ENCODE assay signal across 27 cellular contexts in the genomic region with DNA sequence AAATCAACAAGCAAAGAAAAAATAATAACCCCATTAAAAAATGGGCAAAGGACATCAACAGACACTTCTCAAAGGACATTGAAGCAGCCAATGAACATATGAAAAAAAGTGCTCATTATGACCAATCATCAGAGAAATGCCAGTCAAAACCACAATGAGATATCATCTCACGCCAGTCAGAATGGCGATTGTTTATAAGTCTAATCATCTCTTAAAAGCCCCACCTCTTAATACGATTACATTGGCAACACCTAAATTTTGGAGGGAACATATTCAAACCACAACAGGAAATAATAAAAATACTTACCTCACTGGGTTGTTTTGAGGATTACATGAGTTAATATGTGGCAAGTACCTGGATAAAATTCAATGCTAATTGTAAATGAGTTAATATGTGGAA. TPM values are rescaled to one million over a fixed set of nuclear protein-coding genes. Genes with fewer than 3 reads are reported as not detected.
"Had no signal": no experiment of that assay in that cellular context is flagged by ENCODE, and none has a peak within 500 bp of the region (broad histone marks: within the 10 kb centered on the region; RNA-seq: fewer than 3 reads in every experiment).

No MANE protein-coding gene starts in this region.

- H2AFZ ChIP-seq: hepatocyte had no signal

- ATAC-seq: activated CD4-positive, alpha-beta T cell treated with anti-CD3 and anti-CD28 coated beads for 36 hours; activated CD8-positive, alpha-beta T cell treated with anti-CD3 and anti-CD28 coated beads for 36 hours; activated T-cell treated with anti-CD3 and anti-CD28 coated beads, Interleukin-2, amount 50 U/mL, for 4 hours; activated T-helper 17 cell treated with anti-CD3 and anti-CD28 coated beads, Interleukin-2, amount 50 U/mL, for 72 hours; effector memory CD8-positive, alpha-beta T cell; gastroesophageal sphincter; heart right ventricle; T-helper 17 cell had no signal

- H3K4me2 ChIP-seq: hepatocyte had no signal

- H3K27me3 ChIP-seq: brain microvascular endothelial cell, esophagus squamous epithelium, gastroesophageal sphincter, heart right ventricle, hepatocyte had no signal

- H3K27ac ChIP-seq: brain microvascular endothelial cell, esophagus squamous epithelium, gastroesophageal sphincter, heart right ventricle, hepatocyte had no signal

- H3K4me1 ChIP-seq: esophagus squamous epithelium, gastroesophageal sphincter, heart right ventricle had no signal

- H3K36me3 ChIP-seq: brain microvascular endothelial cell, esophagus squamous epithelium, gastroesophageal sphincter, heart right ventricle had no signal

- DNase-seq: activated CD4-positive, alpha-beta T cell treated with anti-CD3 and anti-CD28 coated beads for 36 hours; activated CD4-positive, alpha-beta T cell treated with anti-CD3 and anti-CD28 coated beads, Interleukin-2, amount 10 ng/mL, durations not matched to agents 7 days and 5 days; activated CD4-positive, alpha-beta T cell treated with anti-CD3 and anti-CD28 coated beads, Interleukin-2, amount 50 U/mL, for 4 hours; activated CD4-positive, CD25-positive, alpha-beta regulatory T cell; activated CD4-positive, CD25-positive, alpha-beta regulatory T cell treated with anti-CD3 and anti-CD28 coated beads, Interleukin-2, amount 50 U/mL, for 72 hours; activated CD8-positive, alpha-beta memory T cell treated with anti-CD3 and anti-CD28 coated beads for 24 hours; activated CD8-positive, alpha-beta T cell treated with anti-CD3 and anti-CD28 coated beads for 36 hours; activated effector memory CD4-positive, alpha-beta T cell treated with Interleukin-2 at 50 U/mL for 16 hours; activated gamma-delta T cell treated with Interleukin-2 at 50 U/mL for 16 hours; activated naive CD4-positive, alpha-beta T cell treated with anti-CD3 and anti-CD28 coated beads, Interleukin-2, amount 50 U/mL, for 16 hours; activated naive CD4-positive, alpha-beta T cell treated with Interleukin-2 at 50 U/mL for 16 hours; activated T-cell treated with anti-CD3 and anti-CD28 coated beads, Interleukin-2, amount 50 U/mL, for 4 hours; amniotic stem cell; anterior cingulate cortex; brain microvascular endothelial cell; caudate nucleus; cortex of kidney; dermis blood vessel endothelial cell; effector CD4-positive, alpha-beta T cell; effector memory CD8-positive, alpha-beta T cell; esophagus squamous epithelium; foreskin melanocyte; heart right ventricle; T-helper 17 cell had no signal

- H3K4me3 ChIP-seq: esophagus squamous epithelium, gastroesophageal sphincter, heart right ventricle, hepatocyte had no signal

- H3K79me2 ChIP-seq: hepatocyte had no signal

- H3K9me3 ChIP-seq: esophagus squamous epithelium, gastroesophageal sphincter, heart right ventricle had no signal

RNA-seq across cellular contexts. Expression of a gene that starts 57.1 kb away (rescaled TPM):
- total RNA-seq: activated CD4-positive, alpha-beta T cell treated with anti-CD3 and anti-CD28 coated beads for 36 hours; activated CD4-positive, alpha-beta T cell treated with anti-CD3 and anti-CD28 coated beads, Interleukin-2, amount 10 ng/mL, durations not matched to agents 7 days and 5 days; activated CD8-positive, alpha-beta T cell treated with anti-CD3 and anti-CD28 coated beads for 36 hours; activated T-cell treated with anti-CD3 and anti-CD28 coated beads, Interleukin-2, amount 50 U/mL, for 4 hours; activated T-helper 17 cell treated with anti-CD3 and anti-CD28 coated beads, Interleukin-2, amount 50 U/mL, for 72 hours; T-helper 17 cell had no signal
